1 cellular context compared by ENCODE assay signal in the genomic region with DNA sequence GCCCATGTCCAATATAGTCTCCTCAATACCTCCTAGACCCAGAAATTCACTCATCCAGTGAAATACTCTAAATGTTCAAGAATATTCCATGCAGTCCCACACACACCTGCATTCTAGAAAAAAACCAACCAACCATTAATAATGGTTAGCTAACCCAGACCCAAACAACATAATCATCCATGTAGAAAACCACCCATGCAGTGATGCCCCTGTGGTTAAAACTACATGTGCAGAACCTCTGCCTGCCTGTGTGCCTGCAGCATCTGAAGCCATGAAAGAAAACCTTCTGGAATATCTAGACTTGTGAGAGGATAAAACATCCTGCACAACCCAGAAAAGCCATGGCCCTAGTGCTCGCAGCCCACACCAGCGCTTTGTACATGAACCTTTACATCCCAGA.
TF ChIP-seq lines count a peak whose summit lies in the region.

No MANE protein-coding gene starts in this region.

TF ChIP-seq in GM12878, 131 proteins besides CTCF, POLR2A, EP300 and RAD21 (continued from another document):
- TF ChIP-seq, protein P1, sequence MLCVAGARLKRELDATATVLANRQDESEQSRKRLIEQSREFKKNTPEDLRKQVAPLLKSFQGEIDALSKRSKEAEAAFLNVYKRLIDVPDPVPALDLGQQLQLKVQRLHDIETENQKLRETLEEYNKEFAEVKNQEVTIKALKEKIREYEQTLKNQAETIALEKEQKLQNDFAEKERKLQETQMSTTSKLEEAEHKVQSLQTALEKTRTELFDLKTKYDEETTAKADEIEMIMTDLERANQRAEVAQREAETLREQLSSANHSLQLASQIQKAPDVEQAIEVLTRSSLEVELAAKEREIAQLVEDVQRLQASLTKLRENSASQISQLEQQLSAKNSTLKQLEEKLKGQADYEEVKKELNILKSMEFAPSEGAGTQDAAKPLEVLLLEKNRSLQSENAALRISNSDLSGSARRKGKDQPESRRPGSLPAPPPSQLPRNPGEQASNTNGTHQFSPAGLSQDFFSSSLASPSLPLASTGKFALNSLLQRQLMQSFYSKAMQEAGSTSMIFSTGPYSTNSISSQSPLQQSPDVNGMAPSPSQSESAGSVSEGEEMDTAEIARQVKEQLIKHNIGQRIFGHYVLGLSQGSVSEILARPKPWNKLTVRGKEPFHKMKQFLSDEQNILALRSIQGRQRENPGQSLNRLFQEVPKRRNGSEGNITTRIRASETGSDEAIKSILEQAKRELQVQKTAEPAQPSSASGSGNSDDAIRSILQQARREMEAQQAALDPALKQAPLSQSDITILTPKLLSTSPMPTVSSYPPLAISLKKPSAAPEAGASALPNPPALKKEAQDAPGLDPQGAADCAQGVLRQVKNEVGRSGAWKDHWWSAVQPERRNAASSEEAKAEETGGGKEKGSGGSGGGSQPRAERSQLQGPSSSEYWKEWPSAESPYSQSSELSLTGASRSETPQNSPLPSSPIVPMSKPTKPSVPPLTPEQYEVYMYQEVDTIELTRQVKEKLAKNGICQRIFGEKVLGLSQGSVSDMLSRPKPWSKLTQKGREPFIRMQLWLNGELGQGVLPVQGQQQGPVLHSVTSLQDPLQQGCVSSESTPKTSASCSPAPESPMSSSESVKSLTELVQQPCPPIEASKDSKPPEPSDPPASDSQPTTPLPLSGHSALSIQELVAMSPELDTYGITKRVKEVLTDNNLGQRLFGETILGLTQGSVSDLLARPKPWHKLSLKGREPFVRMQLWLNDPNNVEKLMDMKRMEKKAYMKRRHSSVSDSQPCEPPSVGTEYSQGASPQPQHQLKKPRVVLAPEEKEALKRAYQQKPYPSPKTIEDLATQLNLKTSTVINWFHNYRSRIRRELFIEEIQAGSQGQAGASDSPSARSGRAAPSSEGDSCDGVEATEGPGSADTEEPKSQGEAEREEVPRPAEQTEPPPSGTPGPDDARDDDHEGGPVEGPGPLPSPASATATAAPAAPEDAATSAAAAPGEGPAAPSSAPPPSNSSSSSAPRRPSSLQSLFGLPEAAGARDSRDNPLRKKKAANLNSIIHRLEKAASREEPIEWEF (IDR thresholded peaks at IDR 0.05; ENCODE audit: insufficient replicate concordance, low read depth, low read length) = no peak
- TF ChIP-seq NFIC (IDR thresholded peaks at IDR 0.05; ENCODE audit: low read depth, low read length) = no peak
- peak in 1 of 2 experiments; percentile 58; a peak in 2 of 4 replicates for TF ChIP-seq BHLHE40 (IDR thresholded peaks at IDR 0.05; ENCODE audit: borderline replicate concordance in 1 of 2, low read depth in 2 of 2, low read length in 1 of 2)
TF ChIP-seq in GM12878: peak in this region for 1.
